ENCODE assay signal across 3 cellular contexts in genomic region chr5:125398466-125398865, GRCh38.
TF ChIP-seq lines count a peak whose summit lies in the region.

No MANE protein-coding gene starts in this region.

TF ChIP-seq in HepG2, 621 proteins besides CTCF, POLR2A, EP300 and RAD21:
- TF ChIP-seq HDAC2 (CRISPR knock-in tag; IDR thresholded peaks at IDR 0.05) (no peak), SIN3B (IDR thresholded peaks at IDR 0.05; ENCODE audit: low read length) (no peak), HNRNPL (IDR thresholded peaks at IDR 0.05; ENCODE audit: low read depth, low read length) (no peak), ZNF34 (CRISPR knock-in tag; IDR thresholded peaks at IDR 0.05; ENCODE audit: borderline replicate concordance) (no peak), ZNF883 (CRISPR knock-in tag; IDR thresholded peaks at IDR 0.05; ENCODE audit: not compliant biosample characterization) (no peak), GABPB1 (CRISPR knock-in tag; IDR thresholded peaks at IDR 0.05) (no peak), MAFF (IDR thresholded peaks at IDR 0.05; ENCODE audit: low read depth, low read length) (peak; percentile 25; the same call in 1 of the 2 replicates), PRDM15 (CRISPR knock-in tag; IDR thresholded peaks at IDR 0.05) (no peak), MAFK (conservative IDR thresholded peaks at IDR 0.05 in 1 of 2, IDR thresholded peaks at IDR 0.05 in 1 of 2; ENCODE audit: low read length in 2 of 2) (peak; percentile 23 to 68; a peak in 2 of 4 replicates)

TF ChIP-seq in IMR-90, 13 proteins besides CTCF, POLR2A, EP300 and RAD21:
- no peak for TF ChIP-seq MAZ (IDR thresholded peaks at IDR 0.05; ENCODE audit: borderline replicate concordance, low read depth, low read length)
- peak; percentile 74 for TF ChIP-seq MAFK (IDR thresholded peaks at IDR 0.05; ENCODE audit: low read depth, low read length)
- TF ChIP-seq CEBPB (IDR thresholded peaks at IDR 0.05; ENCODE audit: low read depth, low read length): no peak

TF ChIP-seq in K562, 482 proteins besides CTCF, POLR2A, EP300 and RAD21:
- TF ChIP-seq IFI16 (CRISPR knock-in tag; IDR thresholded peaks at IDR 0.05) (no peak), PRPF4 (IDR thresholded peaks at IDR 0.05; ENCODE audit: insufficient read depth, low read depth, low read length, poor library complexity, severe bottlenecking) (no peak), MAFF (IDR thresholded peaks at IDR 0.05; ENCODE audit: low read length) (peak; percentile 13; the same call in 1 of the 2 replicates), ZNF316 (IDR thresholded peaks at IDR 0.05) (0 out of 2 replicates have a peak, but pooled peaks have one; percentile 18)
TF ChIP-seq in K562: peak in this region for 2.
